7 cellular contexts compared by ENCODE assay signal in genomic region chr4:7828926-7829325, GRCh38.
DNase-seq lines count a peak whose midpoint lies in the region; ATAC-seq and TF ChIP-seq lines count a peak whose summit lies in the region.

No MANE protein-coding gene starts in this region.

- TF ChIP-seq CTCF in spleen (IDR thresholded peaks at IDR 0.05 in 8 of 11, conservative IDR thresholded peaks at IDR 0.05 in 3 of 11) = no peak

- H3K27ac ChIP-seq in HUES64 (ENCODE audit: low read depth, low read length) (peak overlapping the region; percentile 70; the same call in 1 of the 2 replicates), spleen (peak overlapping the region; percentile 13 to 79 (median 69))

- H3K4me1 Mint-ChIP-seq in activated CD8-positive, alpha-beta T cell treated with anti-CD3 and anti-CD28 coated beads, Interleukin-2, amount 10 ng/mL, durations not matched to agents 7 days and 5 days (ENCODE audit: low read depth) = peaks cover 37% of the 10 kb centered on the region

- intact Hi-C loops in spleen (cut with DNase I; ENCODE audit: low total_unique reads) = no loop called here

- H3K9me3 ChIP-seq in HUES64 (ENCODE audit: insufficient read depth, low read depth, low read length) (no peaks in the 10 kb centered on the region), spleen (no peaks in the 10 kb centered on the region)

- WGBS in HUES64 = 61% methylated on average over 5 of the region's 5 CpGs
- 66 to 78% (median 76%) methylated on average over 5 of the region's 5 CpGs for WGBS in spleen, 5 donors

- H3K36me3 ChIP-seq in HUES64 (ENCODE audit: insufficient read depth, low read length) (peaks cover 14% of the 10 kb centered on the region), spleen (peaks cover 0 to 9% (median 0%) of the 10 kb centered on the region in 6 donors)

- no peaks in the 10 kb centered on the region for H3K27me3 Mint-ChIP-seq in activated CD8-positive, alpha-beta T cell treated with anti-CD3 and anti-CD28 coated beads, Interleukin-2, amount 10 ng/mL, durations not matched to agents 7 days and 5 days (ENCODE audit: low read depth)

- H3K4me3 ChIP-seq in HUES64 (ENCODE audit: low read length) (no peak overlapping the region), spleen (no peak overlapping the region)

- no peak overlapping the region for H3K9ac ChIP-seq in HUES64 (ENCODE audit: low read depth, low read length)

- H3K27ac Mint-ChIP-seq in activated CD8-positive, alpha-beta T cell treated with anti-CD3 and anti-CD28 coated beads, Interleukin-2, amount 10 ng/mL, durations not matched to agents 7 days and 5 days = peak overlapping the region; percentile 89

- POLR2A ChIA-PET in activated CD8-positive, alpha-beta T cell treated with anti-CD3 and anti-CD28 coated beads, Interleukin-2, amount 10 ng/mL, durations not matched to agents 7 days and 5 days (lab: Charles Lee) = interaction anchor here (1.3 kb wide), 1 partner anchor 26 kb away, joined by 5 read pairs; no protein-coding TSS in a partner anchor

- no peak for ATAC-seq in activated CD8-positive, alpha-beta T cell treated with anti-CD3 and anti-CD28 coated beads, Interleukin-2, amount 10 ng/mL, durations not matched to agents 7 days and 5 days

- H3K27me3 ChIP-seq in HUES64 (ENCODE audit: insufficient read depth, low read length) (no peaks in the 10 kb centered on the region), spleen (replicated peaks in 1 of 7) (no peaks in the 10 kb centered on the region)

- no peak for DNase-seq in activated CD8-positive, alpha-beta T cell treated with anti-CD3 and anti-CD28 coated beads, Interleukin-2, amount 10 ng/mL, durations not matched to agents 7 days and 5 days
- peak; percentile 53 for DNase-seq in fibroblast of the conjunctiva (ENCODE audit: low read depth)
- DNase-seq in spleen = no peak
- no peak for DNase-seq in AG20443 (ENCODE audit: low spot score)
- DNase-seq in activated CD8-positive, alpha-beta memory T cell treated with anti-CD3 and anti-CD28 coated beads, Interleukin-2, amount 50 U/mL, for 4 hours = no peak
- DNase-seq in globus pallidus (ENCODE audit: low spot score) = no peak

- CTCF ChIA-PET in activated CD8-positive, alpha-beta T cell treated with anti-CD3 and anti-CD28 coated beads, Interleukin-2, amount 10 ng/mL, durations not matched to agents 7 days and 5 days (lab: Charles Lee) = interaction anchor here (0.6 to 5.1 kb wide), 5 partner anchors 16 to 46 kb away, joined by 3 to 32 read pairs (median 5); no protein-coding TSS in a partner anchor

- no peaks in the 10 kb centered on the region for H3K9me3 Mint-ChIP-seq in activated CD8-positive, alpha-beta T cell treated with anti-CD3 and anti-CD28 coated beads, Interleukin-2, amount 10 ng/mL, durations not matched to agents 7 days and 5 days (ENCODE audit: insufficient read depth)

- TF ChIP-seq POLR2A in spleen (IDR thresholded peaks at IDR 0.05) = no peak

- H3K36me3 Mint-ChIP-seq in activated CD8-positive, alpha-beta T cell treated with anti-CD3 and anti-CD28 coated beads, Interleukin-2, amount 10 ng/mL, durations not matched to agents 7 days and 5 days (ENCODE audit: low read depth) = peaks cover 9% of the 10 kb centered on the region

- peaks cover 39% of the 10 kb centered on the region for H3K4me1 ChIP-seq in HUES64 (ENCODE audit: insufficient read depth, low read length)
- peaks cover 2 to 50% (median 18%) of the 10 kb centered on the region in 6 donors for H3K4me1 ChIP-seq in spleen

- H3K4me3 Mint-ChIP-seq in activated CD8-positive, alpha-beta T cell treated with anti-CD3 and anti-CD28 coated beads, Interleukin-2, amount 10 ng/mL, durations not matched to agents 7 days and 5 days = peak overlapping the region; percentile 49
